Comparison of ENCODE assay signal across 12 cellular contexts in genomic region chr15:55586808-55587207, GRCh38. TPM values are rescaled to one million over a fixed set of nuclear protein-coding genes. Genes with fewer than 3 reads are reported as not detected.
DNase-seq lines count a peak whose midpoint lies in the region; ATAC-seq and TF ChIP-seq lines count a peak whose summit lies in the region.
"Had no signal": no experiment of that assay in that cellular context is flagged by ENCODE, and none has a peak within 500 bp of the region (broad histone marks: within the 10 kb centered on the region; RNA-seq: fewer than 3 reads in every experiment).

No MANE protein-coding gene starts in this region.

- H3K4me1 ChIP-seq in IMR-90 (ENCODE audit: control insufficient read depth, insufficient read depth, low read length) (peaks cover 3% of the 10 kb centered on the region; the same call in 1 of the 2 replicates), endocrine pancreas (ENCODE audit: control insufficient read depth, insufficient read depth, low read length) (no peaks in the 10 kb centered on the region), parathyroid adenoma (no peaks in the 10 kb centered on the region)
- no peaks in the 10 kb centered on the region for H3K4me1 ChIP-seq in CD8-positive, alpha-beta T cell (ENCODE audit: insufficient read depth, low read length)

- H3K4me3 Mint-ChIP-seq in CD8-positive, alpha-beta T cell, result no peak overlapping the region

- H3K27me3 ChIP-seq in AG04450 (ENCODE audit: control insufficient read depth, insufficient read depth, low read length), result no peaks in the 10 kb centered on the region
- no peaks in the 10 kb centered on the region for H3K27me3 ChIP-seq in IMR-90 (ENCODE audit: control insufficient read depth, insufficient read depth, low read length)
- no peaks in the 10 kb centered on the region for H3K27me3 ChIP-seq in endocrine pancreas (ENCODE audit: control insufficient read depth, insufficient read depth, low read length)
- no peaks in the 10 kb centered on the region for H3K27me3 ChIP-seq in parathyroid adenoma (ENCODE audit: control insufficient read depth, insufficient read depth, low read length)
- H3K27me3 ChIP-seq in CD8-positive, alpha-beta T cell (ENCODE audit: insufficient read depth, low read length), result peaks cover 6% of the 10 kb centered on the region

- TF ChIP-seq CTCF in AG04450 (IDR thresholded peaks at IDR 0.05; ENCODE audit: low read depth, low read length) (no peak), IMR-90 (conservative IDR thresholded peaks at IDR 0.05; ENCODE audit: low read depth, low read length) (no peak), parathyroid adenoma (IDR thresholded peaks at IDR 0.05) (no peak)
- no peak for TF ChIP-seq CTCF in CD8-positive, alpha-beta T cell (IDR thresholded peaks at IDR 0.05)

- peaks cover 39% of the 10 kb centered on the region for H3K27me3 Mint-ChIP-seq in CD8-positive, alpha-beta T cell (ENCODE audit: low read depth)

- no peak for TF ChIP-seq RAD21 in IMR-90 (IDR thresholded peaks at IDR 0.05; ENCODE audit: low read length)

- dilution Hi-C loops in IMR-90 (cut with HindIII; ENCODE audit: low sequenced_read_pairs, unreplicated experiment), result no loop called here

- H2AK9ac ChIP-seq in IMR-90 (replicated peaks; ENCODE audit: low read depth, low read length, poor library complexity), result no peak overlapping the region

- H2BK20ac ChIP-seq in IMR-90 (ENCODE audit: low read depth, low read length), result no peak overlapping the region

- DNase-seq in AG04450 (ENCODE audit: low read depth, low spot score) (no peak), IMR-90 (peak; percentile 1), NCI-H1436 (lab: John Stamatoyannopoulos, UW) (no peak)
- DNase-seq in CD8-positive, alpha-beta T cell, result no peak
- DNase-seq: activated CD4-positive, alpha-beta T cell treated with anti-CD3 and anti-CD28 coated beads for 1 hour; activated gamma-delta T cell; effector CD4-positive, alpha-beta T cell; RPMI8226 had no signal

- no peaks in the 10 kb centered on the region for H3K9me1 ChIP-seq in IMR-90 (ENCODE audit: insufficient read depth, low read length)

- 100% methylated on average over 1 of the region's 3 CpGs; no CpG with 5 or more reads in 1 of the 2 experiments for WGBS in IMR-90 (ENCODE audit: extremely low coverage in 2 of 2, insufficient read length in 1 of 2), 2 experiments

- no peak overlapping the region for H3K4ac ChIP-seq in IMR-90 (ENCODE audit: low read depth, low read length)

- H3K14ac ChIP-seq in IMR-90 (replicated peaks; ENCODE audit: low read depth, low read length), result 0 out of 2 replicates have a peak overlapping the region, but pooled peaks have one; percentile 34

- BruUV-seq in IMR-90 (replicated peaks; lab: Mats Ljungman, UMichigan), result no TSS peak

- H3K9ac ChIP-seq in IMR-90 (ENCODE audit: low read depth, low read length), result peak overlapping the region; percentile 94; the same call in 1 of the 2 replicates
- H3K9ac ChIP-seq in endocrine pancreas (ENCODE audit: control insufficient read depth, insufficient read depth, low read length), result no peak overlapping the region
- H3K9ac ChIP-seq in parathyroid adenoma, result no peak overlapping the region

- no peaks in the 10 kb centered on the region for H3K9me3 Mint-ChIP-seq in CD8-positive, alpha-beta T cell

- POLR2A ChIA-PET in AG04450 (lab: Yijun Ruan, JAX), result interaction anchor here (0.6 to 0.7 kb wide), 2 partner anchors 41 to 89 kb away, joined by 5 read pairs; no protein-coding TSS in a partner anchor
- POLR2A ChIA-PET in IMR-90 (lab: Charles Lee; ENCODE audit: unreplicated experiment), result no interaction called here
- POLR2A ChIA-PET in CD8-positive, alpha-beta T cell (lab: Charles Lee), result no interaction called here

- no peak overlapping the region for H2AK5ac ChIP-seq in IMR-90 (ENCODE audit: low read depth, low read length)

- CTCF ChIA-PET in AG04450 (lab: Charles Lee) (no interaction called here), IMR-90 (lab: Yijun Ruan, JAX) (no interaction called here)
- CTCF ChIA-PET in CD8-positive, alpha-beta T cell (lab: Charles Lee), result no interaction called here

- no peaks in the 10 kb centered on the region for H3K36me3 Mint-ChIP-seq in CD8-positive, alpha-beta T cell

- H2BK120ac ChIP-seq in IMR-90 (ENCODE audit: low read depth, low read length), result no peak overlapping the region

- no peak overlapping the region for H2BK15ac ChIP-seq in IMR-90 (ENCODE audit: low read depth, low read length)

- H3K23ac ChIP-seq in IMR-90 (ENCODE audit: low read depth, low read length), result peak overlapping the region; percentile 50; the same call in 1 of the 2 replicates

- H3K4me1 Mint-ChIP-seq in CD8-positive, alpha-beta T cell (ENCODE audit: low read depth), result no peaks in the 10 kb centered on the region

- no peak for ATAC-seq in IMR-90 (ENCODE audit: low read depth)
- no peak for ATAC-seq in GM18502 (IDR thresholded peaks at IDR 0.05; ENCODE audit: poor library complexity, unreplicated experiment)
- ATAC-seq in GM21528 (IDR thresholded peaks at IDR 0.05; ENCODE audit: low FRiP score, unreplicated experiment), result no peak
- ATAC-seq in CD8-positive, alpha-beta T cell, result no peak

- H4K8ac ChIP-seq in IMR-90 (ENCODE audit: low read depth in 2 of 2, low read length in 2 of 2), result no peak overlapping the region

- H3K27ac Mint-ChIP-seq in CD8-positive, alpha-beta T cell, result no peak overlapping the region

- H3K36me3 ChIP-seq in IMR-90 (ENCODE audit: control insufficient read depth, insufficient read depth, low read length), result peaks cover 3% of the 10 kb centered on the region; the same call in 1 of the 2 replicates
- H3K36me3 ChIP-seq in endocrine pancreas (ENCODE audit: control insufficient read depth, insufficient read depth, low read length), result no peaks in the 10 kb centered on the region
- no peaks in the 10 kb centered on the region for H3K36me3 ChIP-seq in parathyroid adenoma (ENCODE audit: control insufficient read depth, insufficient read depth, low read length)
- H3K36me3 ChIP-seq in CD8-positive, alpha-beta T cell (ENCODE audit: insufficient read depth, low read length), result no peaks in the 10 kb centered on the region

- H4K91ac ChIP-seq in IMR-90 (ENCODE audit: insufficient read depth, low read depth, low read length), result no peak overlapping the region

- peaks cover 7% of the 10 kb centered on the region; the same call in 1 of the 2 replicates for H4K20me1 ChIP-seq in IMR-90 (ENCODE audit: insufficient read depth, low read length)

- H3K27ac ChIP-seq in AG04450 (ENCODE audit: low read depth, low read length) (no peak overlapping the region), IMR-90 (ENCODE audit: insufficient read depth, low read length) (no peak overlapping the region), parathyroid adenoma (no peak overlapping the region)
- H3K27ac ChIP-seq in CD8-positive, alpha-beta T cell (ENCODE audit: low read depth, low read length), result no peak overlapping the region

- in situ Hi-C loops in IMR-90 (cut with MboI; ENCODE audit: low sequenced_read_pairs), result no loop called here

- H2AFZ ChIP-seq in IMR-90 (replicated peaks; ENCODE audit: low read length, poor library complexity) (no peak overlapping the region), parathyroid adenoma (no peak overlapping the region)

- no peak for TF ChIP-seq POLR2A in IMR-90 (IDR thresholded peaks at IDR 0.05; ENCODE audit: low read depth, low read length)

- H3K18ac ChIP-seq in IMR-90 (ENCODE audit: low read depth, low read length), result no peak overlapping the region

- H2BK5ac ChIP-seq in IMR-90 (ENCODE audit: low read depth, low read length, poor library complexity, severe bottlenecking), result no peak overlapping the region

- H3K79me2 ChIP-seq in parathyroid adenoma, result peaks cover 5% of the 10 kb centered on the region

- H3K4me2 ChIP-seq in IMR-90 (ENCODE audit: low read depth, low read length) (peak overlapping the region; percentile 93), parathyroid adenoma (ENCODE audit: low read length) (peak overlapping the region; percentile 74)

- peaks cover 5 to 25% of the 10 kb centered on the region in 2 experiments for H3K79me1 ChIP-seq in IMR-90 (ENCODE audit: low read depth in 1 of 2, low read length in 2 of 2)

- H3K4me3 ChIP-seq in AG04450 (ENCODE audit: low read depth, low read length), result peak overlapping the region; percentile 77
- peak overlapping the region; percentile 75 for H3K4me3 ChIP-seq in IMR-90 (ENCODE audit: insufficient read depth, low read depth, low read length)
- peak overlapping the region; percentile 6 for H3K4me3 ChIP-seq in endocrine pancreas (ENCODE audit: control insufficient read depth, insufficient read depth, low read length)
- peak overlapping the region; percentile 67 for H3K4me3 ChIP-seq in parathyroid adenoma (ENCODE audit: low read depth, low read length)
- no peak overlapping the region for H3K4me3 ChIP-seq in CD8-positive, alpha-beta T cell (ENCODE audit: low read depth, low read length)

- intact Hi-C loops in IMR-90 (cut with micrococcal nuclease), result no loop called here
- intact Hi-C loops in CD8-positive, alpha-beta T cell (cut with DNase I, micrococcal nuclease), result no loop called here

- H3K9me3 ChIP-seq in AG04450 (ENCODE audit: control insufficient read depth, insufficient read depth, low read length) (no peaks in the 10 kb centered on the region; the same call in 1 of the 2 replicates), IMR-90 (ENCODE audit: control insufficient read depth, insufficient read depth, low read length) (no peaks in the 10 kb centered on the region), endocrine pancreas (ENCODE audit: control insufficient read depth, low read length) (no peaks in the 10 kb centered on the region), parathyroid adenoma (ENCODE audit: control insufficient read depth, low read length) (no peaks in the 10 kb centered on the region)
- no peaks in the 10 kb centered on the region for H3K9me3 ChIP-seq in CD8-positive, alpha-beta T cell (ENCODE audit: low read length)

- no peak overlapping the region for H3K56ac ChIP-seq in IMR-90 (ENCODE audit: extremely low read depth, insufficient read depth, low read length)

- no peak overlapping the region for H4K5ac ChIP-seq in IMR-90 (ENCODE audit: low read depth, low read length)

TF ChIP-seq in IMR-90, 13 proteins besides CTCF, POLR2A, EP300 and RAD21 (continues in another document):
- no peak for TF ChIP-seq CEBPB (IDR thresholded peaks at IDR 0.05; ENCODE audit: low read depth, low read length)
- no peak for TF ChIP-seq BHLHE40 (IDR thresholded peaks at IDR 0.05; ENCODE audit: low read depth, low read length)
- no peak for TF ChIP-seq CHD1 (IDR thresholded peaks at IDR 0.05; ENCODE audit: low read depth, low read length)
- no peak for TF ChIP-seq MXI1 (IDR thresholded peaks at IDR 0.05; ENCODE audit: borderline replicate concordance, low read depth, low read length)

RNA-seq across cellular contexts. Expression of gene PYGO1, which starts 1.3 kb away (rescaled TPM):
- polyA plus RNA-seq in AG04450 (2011; rRNA removed) (7.7 and 10.7 TPM in 2 replicates), IMR-90 (2012; rRNA removed) (2.6 and 3.0 TPM in 2 replicates)
- polyA minus RNA-seq in AG04450 (2011; rRNA and poly(A)+ RNA removed), result 7.5 and 13.3 TPM in 2 replicates
- 6.6 and 10.0 TPM in 2 replicates for total RNA-seq in IMR-90 (2012; rRNA removed)
- 0.59 and 0.74 TPM in 2 replicates for polyA plus RNA-seq in IMR-90 (2012; cell fraction: cytosol; rRNA removed)
- polyA plus RNA-seq in IMR-90 (2012; cell fraction: nucleus; rRNA removed; ENCODE audit: low replicate concordance), result 0.44 and 5.0 TPM in 2 replicates
- total RNA-seq in CD8-positive, alpha-beta T cell, result not detected
